In genomic region chr2:44325897-44326296, GRCh38 we compare ENCODE assay signal across 22 cellular contexts. TPM values are rescaled to one million over a fixed set of nuclear protein-coding genes. Genes with fewer than 3 reads are reported as not detected.
DNase-seq lines count a peak whose midpoint lies in the region; ATAC-seq and TF ChIP-seq lines count a peak whose summit lies in the region.
"Had no signal": no experiment of that assay in that cellular context is flagged by ENCODE, and none has a peak within 500 bp of the region (broad histone marks: within the 10 kb centered on the region; RNA-seq: fewer than 3 reads in every experiment).

No MANE protein-coding gene starts in this region.

- H3K27ac ChIP-seq in right atrium auricular region (peak overlapping the region in 1 of 2 donors; percentile 83), psoas muscle (peak overlapping the region; percentile 3)
- H3K27ac ChIP-seq: KMS-11 had no signal

- peaks cover 58% of the 10 kb centered on the region for H3K36me3 ChIP-seq in right atrium auricular region
- H3K36me3 ChIP-seq in psoas muscle (ENCODE audit: insufficient read depth in 1 of 2, low read depth in 1 of 2): peaks cover 6 to 91% of the 10 kb centered on the region in 2 donors

- ATAC-seq in Right ventricle myocardium superior (ENCODE audit: poor library complexity): peak; percentile 70
- peak; percentile 65 for ATAC-seq in left ventricle myocardium superior
- ATAC-seq in psoas muscle: peak in 3 of 4 donors; percentile 66 to 82 (median 78)
- no peak for ATAC-seq in HG02840 (IDR thresholded peaks at IDR 0.05; ENCODE audit: low FRiP score, unreplicated experiment)
- no peak for ATAC-seq in GM21423 (IDR thresholded peaks at IDR 0.05; ENCODE audit: unreplicated experiment)
- ATAC-seq in GM18498 (IDR thresholded peaks at IDR 0.05; ENCODE audit: unreplicated experiment): no peak

- H3K9me3 ChIP-seq in right atrium auricular region (no peaks in the 10 kb centered on the region), psoas muscle (no peaks in the 10 kb centered on the region)
- H3K9me3 ChIP-seq: BE2C had no signal

- H3K4me3 ChIP-seq in right atrium auricular region (no peak overlapping the region), psoas muscle (no peak overlapping the region)

- DNase-seq in Right ventricle myocardium superior: no peak
- DNase-seq in right atrium auricular region (ENCODE audit: low spot score): no peak
- DNase-seq in left ventricle myocardium superior: no peak
- DNase-seq in psoas muscle: no peak
- no peak for DNase-seq in activated CD4-positive, alpha-beta T cell treated with anti-CD3 and anti-CD28 coated beads, Interleukin-2, amount 50 U/mL, for 4 hours
- DNase-seq: 8988T; BE2C; CD4-positive, alpha-beta T cell; DMS53; EL; MV-4-11; NCI-H1417; NCI-H187; NCI-H2107; NCI-H510A; NCI-H82; OCI-M1; SHP77 treated with DMSO at 0.1 percent for 48 hours had no signal

- intact Hi-C loops in Right ventricle myocardium superior (cut with DNase I) (no loop called here), left ventricle myocardium superior (cut with micrococcal nuclease) (no loop called here), psoas muscle (cut with DNase I) (no loop called here)

- no peaks in the 10 kb centered on the region for H3K27me3 ChIP-seq in right atrium auricular region
- no peaks in the 10 kb centered on the region for H3K27me3 ChIP-seq in psoas muscle (ENCODE audit: insufficient read depth in 3 of 3, low read length in 2 of 3)
- H3K27me3 ChIP-seq: BE2C had no signal

- WGBS in psoas muscle, 3 donors: 44 to 52% (median 46%) methylated on average over 4 of the region's 4 CpGs

- TF ChIP-seq CTCF in right atrium auricular region (IDR thresholded peaks at IDR 0.05): no peak
- no peak for TF ChIP-seq CTCF in psoas muscle (IDR thresholded peaks at IDR 0.05)

- H3K4me1 ChIP-seq in right atrium auricular region (peaks cover 0 to 24% of the 10 kb centered on the region in 2 donors), psoas muscle (peaks cover 15% of the 10 kb centered on the region)
- H3K4me1 ChIP-seq: BE2C had no signal

RNA-seq across cellular contexts. Expression of gene PREPL, which starts 35.4 kb away (rescaled TPM):
- 72.0 TPM for total RNA-seq in Right ventricle myocardium superior
- total RNA-seq in right atrium auricular region: 10 to 100 TPM; 71.5 to 98.5 TPM
- 81.9 TPM for total RNA-seq in left ventricle myocardium superior
- total RNA-seq in psoas muscle: 10 to 100 TPM; 44.1 to 66.2 (median 50.0) TPM
- 10 to 100 TPM; 18.4 to 52.4 (median 19.5) TPM for polyA plus RNA-seq in psoas muscle

RNA-seq across cellular contexts. Expression of gene CAMKMT, which starts 35.9 kb away (rescaled TPM):
- 5.1 TPM for total RNA-seq in Right ventricle myocardium superior
- 1 to 10 TPM; 3.6 to 4.6 TPM for total RNA-seq in right atrium auricular region
- total RNA-seq in left ventricle myocardium superior: 3.3 TPM
- 1 to 10 TPM; 4.5 to 7.3 (median 5.5) TPM for total RNA-seq in psoas muscle
- 1 to 10 TPM; 2.8 to 4.3 (median 3.3) TPM for polyA plus RNA-seq in psoas muscle

RNA-seq across cellular contexts. Expression of gene SLC3A1, which starts 50.6 kb away (rescaled TPM):
- total RNA-seq in Right ventricle myocardium superior: not detected
- total RNA-seq in right atrium auricular region: not detected
- not detected for total RNA-seq in left ventricle myocardium superior
- under 1 TPM in 1 of 4 donors, not detected in 3; 0.22 TPM for total RNA-seq in psoas muscle
- under 1 TPM; 0.13 to 0.32 (median 0.13) TPM for polyA plus RNA-seq in psoas muscle

Comparison
In these comparisons a context has a peak if more than half of its experiments do, and no peak if none do; other contexts are left out.
1. ATAC-seq: peak in Right ventricle myocardium superior (single experiment), left ventricle myocardium superior (single experiment) and psoas muscle (3 of 4); none in HG02840 (single experiment), GM21423 (single experiment) and GM18498 (single experiment).